Comparison of ENCODE assay signal across 9 cellular contexts in the genomic region with DNA sequence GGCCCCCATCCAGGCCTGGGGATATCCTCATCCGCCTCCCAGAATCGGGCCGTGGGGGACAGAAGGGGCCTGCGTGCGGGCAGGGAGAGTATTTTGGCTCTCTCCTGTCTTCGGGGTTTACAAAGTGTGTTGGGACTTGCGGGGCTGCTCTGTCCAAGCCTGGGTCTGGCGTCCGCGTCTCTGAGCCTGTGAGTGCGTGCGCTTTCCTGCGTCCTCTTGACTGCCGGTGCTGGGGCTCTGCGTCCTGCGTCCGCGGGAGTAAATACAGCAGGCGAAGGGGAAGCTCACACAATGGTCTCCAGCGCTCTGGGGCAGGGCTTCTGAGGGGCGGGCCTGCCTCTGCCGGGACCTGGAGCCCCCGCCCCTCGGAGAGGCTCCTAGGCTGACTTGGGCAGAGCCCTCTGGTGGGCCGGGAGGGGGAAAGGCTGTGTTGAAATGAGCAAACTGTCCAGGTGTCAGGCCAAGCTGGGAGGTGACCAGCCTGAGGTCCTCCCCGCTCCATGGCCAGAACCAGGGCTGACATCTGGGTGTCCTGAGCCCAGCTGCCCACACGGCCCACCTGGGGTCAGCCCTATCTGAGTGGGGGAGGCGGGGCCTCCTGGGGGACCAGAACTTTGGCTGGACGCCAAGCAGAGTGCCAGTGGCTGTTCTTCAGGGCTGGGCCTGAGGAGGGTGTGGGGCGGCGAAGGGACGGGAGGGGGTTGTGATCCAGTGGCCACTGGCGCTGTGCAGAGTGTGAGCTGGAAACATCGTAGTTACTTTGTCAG.
DNase-seq lines count a peak whose midpoint lies in the region; ATAC-seq, FAIRE-seq and TF ChIP-seq lines count a peak whose summit lies in the region.
"Had no signal": no experiment of that assay in that cellular context is flagged by ENCODE, and none has a peak within 500 bp of the region (broad histone marks: within the 10 kb centered on the region; RNA-seq: fewer than 3 reads in every experiment).

No MANE protein-coding gene starts in this region.

- no peaks in the 10 kb centered on the region for H3K9me3 Mint-ChIP-seq in GM23338

- H3K4me3 Mint-ChIP-seq in GM23338, result peak overlapping the region; percentile 99

- peak in 1 of 2 experiments; percentile 54; a peak in 3 of 4 replicates for TF ChIP-seq CTCF in GM23338 (conservative IDR thresholded peaks at IDR 0.05; ENCODE audit: low read depth in 2 of 2)
- no peak for TF ChIP-seq CTCF in pancreas (IDR thresholded peaks at IDR 0.05)
- peak in 4 of 6 experiments; percentile 28 to 70 (median 50) for TF ChIP-seq CTCF in upper lobe of left lung (IDR thresholded peaks at IDR 0.05)

- H3K4me2 ChIP-seq in GM23338, result peak overlapping the region; percentile 98

- no peaks in the 10 kb centered on the region for H3K36me3 Mint-ChIP-seq in GM23338 (ENCODE audit: low read depth)

- H3K4me1 Mint-ChIP-seq in GM23338, result peaks cover 70% of the 10 kb centered on the region

- H3K4me1 ChIP-seq in GM23338 (ENCODE audit: insufficient read depth) (peaks cover 47% of the 10 kb centered on the region), adipocyte (ENCODE audit: control insufficient read depth, insufficient read depth, low read length) (peaks cover 56% of the 10 kb centered on the region), pancreas (peaks cover 29 to 57% (median 29%) of the 10 kb centered on the region in 3 donors), upper lobe of left lung (peaks cover 76 to 89% (median 81%) of the 10 kb centered on the region in 4 donors)

- peak overlapping the region; percentile 92 for H3K27ac Mint-ChIP-seq in GM23338

- no peaks in the 10 kb centered on the region for H3K9me3 ChIP-seq in SK-N-MC (ENCODE audit: low read depth, low read length)
- no peaks in the 10 kb centered on the region for H3K9me3 ChIP-seq in adipocyte (ENCODE audit: control insufficient read depth, low read length)
- H3K9me3 ChIP-seq in pancreas, result no peaks in the 10 kb centered on the region
- H3K9me3 ChIP-seq in upper lobe of left lung, result no peaks in the 10 kb centered on the region

- H3K36me3 ChIP-seq in GM23338 (ENCODE audit: insufficient read depth) (no peaks in the 10 kb centered on the region), SK-N-MC (ENCODE audit: insufficient read depth, low read length) (no peaks in the 10 kb centered on the region), adipocyte (ENCODE audit: control insufficient read depth, insufficient read depth, low read length, severe bottlenecking) (no peaks in the 10 kb centered on the region), pancreas (no peaks in the 10 kb centered on the region), upper lobe of left lung (peaks cover 0 to 5% (median 0%) of the 10 kb centered on the region in 4 donors)

- H3K27me3 ChIP-seq in GM23338 (ENCODE audit: insufficient read depth) (no peaks in the 10 kb centered on the region), adipocyte (replicated peaks; ENCODE audit: control insufficient read depth, insufficient read depth, low read length) (no peaks in the 10 kb centered on the region), pancreas (peaks cover 0 to 7% (median 2%) of the 10 kb centered on the region in 4 donors), upper lobe of left lung (no peaks in the 10 kb centered on the region)

- peak; percentile 92 for DNase-seq in GM23338 (ENCODE audit: low spot score)
- DNase-seq in SK-N-MC (ENCODE audit: low read depth, low spot score), result no peak
- peak; percentile 87 for DNase-seq in adipocyte (ENCODE audit: low read depth)
- peak; percentile 91 for DNase-seq in Right ventricle myocardium superior
- DNase-seq in pancreas, result peak; percentile 49 to 91 (median 72)
- DNase-seq in upper lobe of left lung, result peak; percentile 88 to 92
- no peak for DNase-seq in NCI-H774 (lab: John Stamatoyannopoulos, UW)
- no peak for DNase-seq in SIG-M5 treated with dmso at 0.1 percent for 504 hours (lab: John Stamatoyannopoulos, UW; ENCODE audit: unreplicated experiment)

- peaks cover 41% of the 10 kb centered on the region for H3K27me3 Mint-ChIP-seq in GM23338 (ENCODE audit: insufficient read depth, low read depth, poor library complexity)

- WGBS in pancreas, 2 donors, result 7 to 9% methylated on average over 34 of the region's 34 CpGs
- 1 to 2% methylated on average over 15 to 29 of the region's 34 CpGs for WGBS in upper lobe of left lung, 2 donors

- H2AFZ ChIP-seq in GM23338, result no peak overlapping the region

- 0 out of 2 replicates have a peak, but pooled peaks cover 11% of the 10 kb centered on the region for H3F3A ChIP-seq in GM23338 (replicated peaks; ENCODE audit: low read depth)

- no peak for FAIRE-seq in pancreas (lab: Jason Lieb, UNC)
- FAIRE-seq: keratinocyte had no signal

- intact Hi-C loops in Right ventricle myocardium superior (cut with DNase I) (no loop called here), pancreas (cut with DNase I) (no loop called here)

- peaks cover 58% of the 10 kb centered on the region for H3K79me2 ChIP-seq in GM23338 (replicated peaks; ENCODE audit: insufficient read depth)

- peak in 3 of 4 donors; percentile 42 to 85 (median 75) for TF ChIP-seq POLR2A in upper lobe of left lung (IDR thresholded peaks at IDR 0.05)

- peaks cover 36% of the 10 kb centered on the region for H4K20me1 ChIP-seq in GM23338 (replicated peaks; ENCODE audit: insufficient read depth)

- ATAC-seq in GM23338 (peak; percentile 72), Right ventricle myocardium superior (ENCODE audit: poor library complexity) (peak; percentile 71), pancreas (peak; percentile 42 to 66 (median 64)), upper lobe of left lung (ENCODE audit: low FRiP score in 2 of 2) (peak; percentile 75 to 90)

- peak in 1 of 4 donors; percentile 11 for TF ChIP-seq EP300 in upper lobe of left lung (IDR thresholded peaks at IDR 0.05)

- peak overlapping the region; percentile 96 for H3K4me3 ChIP-seq in GM23338
- H3K4me3 ChIP-seq in SK-N-MC, result peak overlapping the region; percentile 82
- H3K4me3 ChIP-seq in adipocyte (ENCODE audit: low read length), result peak overlapping the region; percentile 89
- peak overlapping the region; percentile 40 to 72 (median 52) for H3K4me3 ChIP-seq in pancreas
- peak overlapping the region; percentile 74 to 92 (median 84) for H3K4me3 ChIP-seq in upper lobe of left lung

- H3K27ac ChIP-seq in GM23338 (ENCODE audit: low read depth) (peak overlapping the region; percentile 18; the same call in 1 of the 2 replicates), SK-N-MC (peak overlapping the region; percentile 60), pancreas (peak overlapping the region; percentile 55 to 89 (median 87)), upper lobe of left lung (peak overlapping the region; percentile 91 to 95 (median 92))

- H3K9ac ChIP-seq in SK-N-MC (ENCODE audit: insufficient read length), result peak overlapping the region; percentile 83
- peak overlapping the region; percentile 89 for H3K9ac ChIP-seq in adipocyte (ENCODE audit: low read length)

- H3K9me2 ChIP-seq in GM23338 (ENCODE audit: insufficient read depth), result no peaks in the 10 kb centered on the region

TF ChIP-seq in GM23338, 12 proteins besides CTCF, POLR2A, EP300 and RAD21 (continues in another document):
- TF ChIP-seq, protein P1, sequence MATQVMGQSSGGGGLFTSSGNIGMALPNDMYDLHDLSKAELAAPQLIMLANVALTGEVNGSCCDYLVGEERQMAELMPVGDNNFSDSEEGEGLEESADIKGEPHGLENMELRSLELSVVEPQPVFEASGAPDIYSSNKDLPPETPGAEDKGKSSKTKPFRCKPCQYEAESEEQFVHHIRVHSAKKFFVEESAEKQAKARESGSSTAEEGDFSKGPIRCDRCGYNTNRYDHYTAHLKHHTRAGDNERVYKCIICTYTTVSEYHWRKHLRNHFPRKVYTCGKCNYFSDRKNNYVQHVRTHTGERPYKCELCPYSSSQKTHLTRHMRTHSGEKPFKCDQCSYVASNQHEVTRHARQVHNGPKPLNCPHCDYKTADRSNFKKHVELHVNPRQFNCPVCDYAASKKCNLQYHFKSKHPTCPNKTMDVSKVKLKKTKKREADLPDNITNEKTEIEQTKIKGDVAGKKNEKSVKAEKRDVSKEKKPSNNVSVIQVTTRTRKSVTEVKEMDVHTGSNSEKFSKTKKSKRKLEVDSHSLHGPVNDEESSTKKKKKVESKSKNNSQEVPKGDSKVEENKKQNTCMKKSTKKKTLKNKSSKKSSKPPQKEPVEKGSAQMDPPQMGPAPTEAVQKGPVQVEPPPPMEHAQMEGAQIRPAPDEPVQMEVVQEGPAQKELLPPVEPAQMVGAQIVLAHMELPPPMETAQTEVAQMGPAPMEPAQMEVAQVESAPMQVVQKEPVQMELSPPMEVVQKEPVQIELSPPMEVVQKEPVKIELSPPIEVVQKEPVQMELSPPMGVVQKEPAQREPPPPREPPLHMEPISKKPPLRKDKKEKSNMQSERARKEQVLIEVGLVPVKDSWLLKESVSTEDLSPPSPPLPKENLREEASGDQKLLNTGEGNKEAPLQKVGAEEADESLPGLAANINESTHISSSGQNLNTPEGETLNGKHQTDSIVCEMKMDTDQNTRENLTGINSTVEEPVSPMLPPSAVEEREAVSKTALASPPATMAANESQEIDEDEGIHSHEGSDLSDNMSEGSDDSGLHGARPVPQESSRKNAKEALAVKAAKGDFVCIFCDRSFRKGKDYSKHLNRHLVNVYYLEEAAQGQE (IDR thresholded peaks at IDR 0.05; ENCODE audit: unreplicated experiment), result no peak

Comparison
In these comparisons a context has a peak if more than half of its experiments do, and no peak if none do; other contexts are left out.
1. DNase-seq: peak in GM23338 (single experiment), adipocyte (single experiment), Right ventricle myocardium superior (single experiment), pancreas (6 of 6) and upper lobe of left lung (2 of 2); none in SK-N-MC (single experiment), NCI-H774 (single experiment) and SIG-M5 treated with dmso at 0.1 percent for 504 hours (single experiment).
2. H3K27ac ChIP-seq: peak in every context shown above with its lines; median percentile 92 in upper lobe of left lung; 87 in pancreas; 60 in SK-N-MC; 18 in GM23338.
3. CTCF ChIP-seq: peak in upper lobe of left lung (4 of 6); none in pancreas (0 of 4).
4. Peak in every context shown above with its lines, with median percentiles within 50 percentile points of each other: ATAC-seq and H3K4me3 ChIP-seq.